In the genomic region with DNA sequence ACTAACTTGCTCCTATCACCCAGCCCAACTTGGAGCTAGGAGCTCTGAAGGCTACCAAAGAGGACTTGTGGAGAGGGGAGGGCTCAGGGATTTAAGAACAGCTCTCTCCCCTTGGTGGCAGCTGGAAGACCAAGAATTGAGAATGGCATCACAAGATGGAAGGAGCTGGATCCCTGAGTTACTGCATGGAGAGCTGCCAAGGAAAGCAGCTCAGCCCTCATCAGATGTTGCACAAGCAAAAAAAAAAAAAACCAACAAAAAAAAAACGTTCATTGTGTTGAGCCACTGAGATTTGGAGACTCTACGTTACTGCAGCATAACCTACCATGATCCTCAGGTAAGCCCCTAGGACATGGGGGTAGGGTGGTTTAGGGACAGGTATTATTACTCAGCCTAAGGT, we compare ENCODE assay signal across 12 cellular contexts. TPM values are rescaled to one million over a fixed set of nuclear protein-coding genes. Genes with fewer than 3 reads are reported as not detected.
DNase-seq lines count a peak whose midpoint lies in the region; ATAC-seq and TF ChIP-seq lines count a peak whose summit lies in the region.
"Had no signal": no experiment of that assay in that cellular context is flagged by ENCODE, and none has a peak within 500 bp of the region (broad histone marks: within the 10 kb centered on the region; RNA-seq: fewer than 3 reads in every experiment).

No MANE protein-coding gene starts in this region.

- TF ChIP-seq CTCF in SK-N-SH (IDR thresholded peaks at IDR 0.05), result no peak
- TF ChIP-seq CTCF in epithelial cell of esophagus (IDR thresholded peaks at IDR 0.05; ENCODE audit: insufficient read depth, low read depth, low read length, missing control alignments), result no peak
- no peak for TF ChIP-seq CTCF in mesothelial cell of epicardium (IDR thresholded peaks at IDR 0.05; ENCODE audit: unreplicated experiment)

- H3K9me2 ChIP-seq in SK-N-SH, result no peaks in the 10 kb centered on the region

- no peaks in the 10 kb centered on the region for H3K9me3 Mint-ChIP-seq in mesothelial cell of epicardium
- H3K9me3 Mint-ChIP-seq: stimulated activated naive CD8-positive, alpha-beta T cell treated with anti-CD3 and anti-CD28 coated beads, Interleukin-15, amount 100 ng/mL, for 72 hours had no signal

- H3K27me3 ChIP-seq in SK-N-SH (ENCODE audit: insufficient read depth), result no peaks in the 10 kb centered on the region

- peak overlapping the region; percentile 90 to 95 for H3K27ac ChIP-seq in SK-N-SH (ENCODE audit: low read depth in 2 of 2, low read length in 1 of 2)

- ATAC-seq in SK-N-SH treated with all-trans-retinoic acid at 6 μM for 48 hours, result no peak
- no peak for ATAC-seq in GM19351 (IDR thresholded peaks at IDR 0.05; ENCODE audit: unreplicated experiment)
- ATAC-seq in GM18498 (IDR thresholded peaks at IDR 0.05; ENCODE audit: unreplicated experiment), result no peak
- no peak for ATAC-seq in HG03175 (IDR thresholded peaks at IDR 0.05; ENCODE audit: unreplicated experiment)
- ATAC-seq in HG03108 (IDR thresholded peaks at IDR 0.05; ENCODE audit: unreplicated experiment), result no peak
- ATAC-seq: K562; stimulated activated naive CD8-positive, alpha-beta T cell treated with anti-CD3 and anti-CD28 coated beads, Interleukin-15, amount 100 ng/mL, for 72 hours had no signal

- H3K4me3 Mint-ChIP-seq in mesothelial cell of epicardium, result no peak overlapping the region
- H3K4me3 Mint-ChIP-seq: stimulated activated naive CD8-positive, alpha-beta T cell treated with anti-CD3 and anti-CD28 coated beads, Interleukin-15, amount 100 ng/mL, for 72 hours had no signal

- H3K4me2 ChIP-seq in SK-N-SH, result peak overlapping the region; percentile 41

- no peak for DNase-seq in SK-N-SH
- peak; percentile 54 for DNase-seq in epithelial cell of esophagus (ENCODE audit: low read depth)
- no peak for DNase-seq in mesothelial cell of epicardium (ENCODE audit: low spot score in 2 of 2, unreplicated experiment in 2 of 2)
- DNase-seq: activated T-cell treated with anti-CD3 and anti-CD28 coated beads, Interleukin-2, amount 50 U/mL, for 1 hour; stimulated activated naive CD8-positive, alpha-beta T cell treated with anti-CD3 and anti-CD28 coated beads, Interleukin-15, amount 100 ng/mL, for 72 hours; T-helper 2 cell had no signal

- peaks cover 47 to 62% of the 10 kb centered on the region in 2 experiments for H3K36me3 ChIP-seq in SK-N-SH (replicated peaks in 1 of 2; ENCODE audit: control insufficient read depth in 1 of 2, insufficient read depth in 2 of 2, low read length in 1 of 2)

- no peak overlapping the region for H3K9ac ChIP-seq in SK-N-SH

- H2AFZ ChIP-seq in SK-N-SH (ENCODE audit: low read depth), result no peak overlapping the region

- H3K4me3 ChIP-seq in SK-N-SH (ENCODE audit: low read depth in 2 of 2, low read length in 1 of 2), result no peak overlapping the region
- H3K4me3 ChIP-seq in epithelial cell of esophagus (ENCODE audit: low read length), result no peak overlapping the region
- H3K4me3 ChIP-seq: K562 had no signal

- POLR2A ChIA-PET in SK-N-SH (lab: Yijun Ruan, JAX), result interaction anchor here (1.6 kb wide), 1 partner anchor 74 kb away, joined by 4 read pairs; no protein-coding TSS in a partner anchor

- H3K4me1 ChIP-seq in SK-N-SH (ENCODE audit: control insufficient read depth in 1 of 2, insufficient read depth in 2 of 2, low read depth in 1 of 2, low read length in 1 of 2), result peaks cover 40 to 74% of the 10 kb centered on the region in 2 experiments

- H3K27me3 Mint-ChIP-seq in mesothelial cell of epicardium (ENCODE audit: low read depth), result no peaks in the 10 kb centered on the region

- no peak for TF ChIP-seq EP300 in SK-N-SH (IDR thresholded peaks at IDR 0.05; ENCODE audit: borderline replicate concordance in 1 of 2, low read depth in 1 of 2, low read length in 1 of 2)

- no peaks in the 10 kb centered on the region for H3K9me3 ChIP-seq in SK-N-SH

- peaks cover 45% of the 10 kb centered on the region for H3K4me1 Mint-ChIP-seq in mesothelial cell of epicardium
- H3K4me1 Mint-ChIP-seq: stimulated activated naive CD8-positive, alpha-beta T cell treated with anti-CD3 and anti-CD28 coated beads, Interleukin-15, amount 100 ng/mL, for 72 hours had no signal

- 47% methylated on average over 2 of the region's 2 CpGs for WGBS in SK-N-SH (ENCODE audit: low lambda C conversion rate)

- CTCF ChIA-PET in SK-N-SH (lab: Yijun Ruan, JAX), result interaction anchor here (1.4 kb wide), 1 partner anchor 85 kb away, joined by 6 read pairs; no protein-coding TSS in a partner anchor

- H3K27ac Mint-ChIP-seq in mesothelial cell of epicardium, result peak overlapping the region; percentile 82
- H3K27ac Mint-ChIP-seq: stimulated activated naive CD8-positive, alpha-beta T cell treated with anti-CD3 and anti-CD28 coated beads, Interleukin-15, amount 100 ng/mL, for 72 hours had no signal

- H3K79me2 ChIP-seq in SK-N-SH (ENCODE audit: insufficient read depth), result peaks cover 49% of the 10 kb centered on the region

- peaks cover 27% of the 10 kb centered on the region for H3F3A ChIP-seq in SK-N-SH (replicated peaks; ENCODE audit: insufficient read depth)

- H3K36me3 Mint-ChIP-seq in mesothelial cell of epicardium, result peaks cover 31% of the 10 kb centered on the region

- no peak for TF ChIP-seq RAD21 in SK-N-SH (IDR thresholded peaks at IDR 0.05; ENCODE audit: low read length)

- no peaks in the 10 kb centered on the region for H4K20me1 ChIP-seq in SK-N-SH (ENCODE audit: insufficient read depth)

TF ChIP-seq in SK-N-SH, 30 proteins besides CTCF, POLR2A, EP300 and RAD21 (continues in another document):
- TF ChIP-seq MEF2A (IDR thresholded peaks at IDR 0.05; ENCODE audit: borderline replicate concordance, low read depth) (no peak), SIN3A (IDR thresholded peaks at IDR 0.05; ENCODE audit: borderline replicate concordance, low read depth, low read length) (no peak), RCOR1 (IDR thresholded peaks at IDR 0.05; ENCODE audit: low read length) (no peak), EZH2phosphoT487 (IDR thresholded peaks at IDR 0.05; ENCODE audit: borderline replicate concordance, low read depth) (no peak), NRF1 (IDR thresholded peaks at IDR 0.05; ENCODE audit: low read depth, low read length) (no peak), GATA2 (CRISPR knock-in tag; IDR thresholded peaks at IDR 0.05) (no peak), FOXM1 (IDR thresholded peaks at IDR 0.05; ENCODE audit: low read depth) (no peak), RXRA (IDR thresholded peaks at IDR 0.05; ENCODE audit: borderline replicate concordance, low read depth) (no peak), CHD2 (IDR thresholded peaks at IDR 0.05; ENCODE audit: low read length, partially characterized antibody) (no peak), USF1 (IDR thresholded peaks at IDR 0.05; ENCODE audit: borderline replicate concordance, low read depth) (no peak), YY1 (IDR thresholded peaks at IDR 0.05; ENCODE audit: low read depth) (no peak), MXI1 (IDR thresholded peaks at IDR 0.05; ENCODE audit: low read depth, low read length) (no peak)
- TF ChIP-seq, protein P1, sequence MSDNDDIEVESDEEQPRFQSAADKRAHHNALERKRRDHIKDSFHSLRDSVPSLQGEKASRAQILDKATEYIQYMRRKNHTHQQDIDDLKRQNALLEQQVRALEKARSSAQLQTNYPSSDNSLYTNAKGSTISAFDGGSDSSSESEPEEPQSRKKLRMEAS (IDR thresholded peaks at IDR 0.05; ENCODE audit: low read depth), result no peak

TF ChIP-seq in SK-N-SH treated with all-trans-retinoic acid at 6 μM for 48 hours, 23 proteins besides CTCF, POLR2A, EP300 and RAD21:
- TF ChIP-seq ZNF565 (CRISPR knock-in tag; conservative IDR thresholded peaks at IDR 0.05; ENCODE audit: low read depth) (no peak), ZFP30 (CRISPR knock-in tag; IDR thresholded peaks at IDR 0.05) (no peak), ZNF8 (CRISPR knock-in tag; IDR thresholded peaks at IDR 0.05) (no peak), ISL1 (CRISPR knock-in tag; IDR thresholded peaks at IDR 0.05) (no peak), ZNF70 (CRISPR knock-in tag; IDR thresholded peaks at IDR 0.05) (no peak), TOX (CRISPR knock-in tag; IDR thresholded peaks at IDR 0.05; ENCODE audit: borderline replicate concordance) (no peak), ARNTL (CRISPR knock-in tag; IDR thresholded peaks at IDR 0.05; ENCODE audit: borderline replicate concordance, low read depth) (no peak), CSRNP3 (CRISPR knock-in tag; IDR thresholded peaks at IDR 0.05) (no peak), ESRRG (CRISPR knock-in tag; IDR thresholded peaks at IDR 0.05) (no peak)
- TF ChIP-seq, protein P2, sequence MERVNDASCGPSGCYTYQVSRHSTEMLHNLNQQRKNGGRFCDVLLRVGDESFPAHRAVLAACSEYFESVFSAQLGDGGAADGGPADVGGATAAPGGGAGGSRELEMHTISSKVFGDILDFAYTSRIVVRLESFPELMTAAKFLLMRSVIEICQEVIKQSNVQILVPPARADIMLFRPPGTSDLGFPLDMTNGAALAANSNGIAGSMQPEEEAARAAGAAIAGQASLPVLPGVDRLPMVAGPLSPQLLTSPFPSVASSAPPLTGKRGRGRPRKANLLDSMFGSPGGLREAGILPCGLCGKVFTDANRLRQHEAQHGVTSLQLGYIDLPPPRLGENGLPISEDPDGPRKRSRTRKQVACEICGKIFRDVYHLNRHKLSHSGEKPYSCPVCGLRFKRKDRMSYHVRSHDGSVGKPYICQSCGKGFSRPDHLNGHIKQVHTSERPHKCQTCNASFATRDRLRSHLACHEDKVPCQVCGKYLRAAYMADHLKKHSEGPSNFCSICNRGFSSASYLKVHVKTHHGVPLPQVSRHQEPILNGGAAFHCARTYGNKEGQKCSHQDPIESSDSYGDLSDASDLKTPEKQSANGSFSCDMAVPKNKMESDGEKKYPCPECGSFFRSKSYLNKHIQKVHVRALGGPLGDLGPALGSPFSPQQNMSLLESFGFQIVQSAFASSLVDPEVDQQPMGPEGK (CRISPR knock-in tag; IDR thresholded peaks at IDR 0.05; ENCODE audit: borderline replicate concordance), result no peak

RNA-seq across cellular contexts. Expression of gene ITGB5, which starts 41.0 kb away (rescaled TPM):
- polyA plus RNA-seq in SK-N-SH (2012; rRNA removed), result 328 and 481 TPM in 2 replicates
- 217 and 321 TPM in 2 replicates for polyA plus RNA-seq in SK-N-SH (2012; cell fraction: cytosol; rRNA removed)
- polyA plus RNA-seq in SK-N-SH (2012; cell fraction: nucleus; rRNA removed), result 338 and 344 TPM in 2 replicates
- 63.3 to 71.4 TPM (median 64.7 TPM) in 3 replicates for total RNA-seq in mesothelial cell of epicardium
